In genomic region chr5:139814704-139815280, GRCh38 we compare ENCODE assay signal across 16 cellular contexts. TPM values are rescaled to one million over a fixed set of nuclear protein-coding genes. Genes with fewer than 3 reads are reported as not detected.
A peak's percentile ranks its signal among the peaks of the same experiment; 100 is the strongest.
DNase-seq lines count a peak whose midpoint lies in the region; ATAC-seq, FAIRE-seq and TF ChIP-seq lines count a peak whose summit lies in the region.
"Had no signal": no experiment of that assay in that cellular context is flagged by ENCODE, and none has a peak within 500 bp of the region (broad histone marks: within the 10 kb centered on the region; RNA-seq: fewer than 3 reads in every experiment).

No MANE protein-coding gene starts in this region.

- FAIRE-seq in GM12891 (lab: Jason Lieb, UNC): no peak
- FAIRE-seq: GM18507 had no signal

- no peak overlapping the region for H3K27ac ChIP-seq in SK-N-SH (ENCODE audit: low read depth in 2 of 2, low read length in 1 of 2)
- no peak overlapping the region for H3K27ac ChIP-seq in Panc1 (ENCODE audit: low read length)
- no peak overlapping the region for H3K27ac ChIP-seq in spleen
- H3K27ac ChIP-seq: 22Rv1, BLaER1, GM23248 had no signal

- no peak overlapping the region for H2AFZ ChIP-seq in SK-N-SH (ENCODE audit: low read depth)
- H2AFZ ChIP-seq: GM23248 had no signal

- H3K4me1 ChIP-seq in SK-N-SH (ENCODE audit: control insufficient read depth in 1 of 2, insufficient read depth in 2 of 2, low read depth in 1 of 2, low read length in 1 of 2) (peaks cover 0 to 4% of the 10 kb centered on the region in 2 experiments; a peak in 1 of 4 replicates), Panc1 (ENCODE audit: control insufficient read depth, insufficient read depth, low read length) (no peaks in the 10 kb centered on the region), spleen (no peaks in the 10 kb centered on the region)
- H3K4me1 ChIP-seq: BLaER1 had no signal

- no peak for TF ChIP-seq RAD21 in SK-N-SH (IDR thresholded peaks at IDR 0.05; ENCODE audit: low read length)

- BruUV-seq in Panc1 (replicated peaks; lab: Mats Ljungman, UMichigan): no TSS peak

- in situ Hi-C loops in Panc1 (cut with HindIII; ENCODE audit: low pct_unique_long_range_greater_than_20kb, low sequenced_read_pairs): no loop called here

- whole genome bisulfite sequencing in SK-N-SH (ENCODE audit: low lambda C conversion rate): 63% methylated on average over 7 of the region's 11 CpGs
- WGBS in spleen, 5 donors: 87 to 91% (median 89%) methylated on average over 11 of the region's 11 CpGs

- no peak for TF ChIP-seq EP300 in SK-N-SH (IDR thresholded peaks at IDR 0.05; ENCODE audit: borderline replicate concordance in 1 of 2, low read depth in 1 of 2, low read length in 1 of 2)

- H3K27me3 ChIP-seq in SK-N-SH (ENCODE audit: insufficient read depth) (peaks cover 4% of the 10 kb centered on the region; the same call in 1 of the 2 replicates), Panc1 (ENCODE audit: control insufficient read depth, insufficient read depth, low read length) (peaks cover 4% of the 10 kb centered on the region), spleen (replicated peaks in 1 of 7) (no peaks in the 10 kb centered on the region)

- POLR2A ChIA-PET in SK-N-SH (lab: Yijun Ruan, JAX): no interaction called here
- POLR2A ChIA-PET in Panc1 (lab: Charles Lee): no interaction called here

- H3K9ac ChIP-seq in SK-N-SH: no peak overlapping the region
- H3K9ac ChIP-seq: BLaER1, GM23248 had no signal

- no peaks in the 10 kb centered on the region for H3K9me2 ChIP-seq in SK-N-SH

- intact Hi-C loops in Panc1 (cut with micrococcal nuclease; ENCODE audit: unreplicated experiment): no loop called here
- intact Hi-C loops in spleen (cut with DNase I; ENCODE audit: low total_unique reads): no loop called here

- TF ChIP-seq POLR2A in spleen (IDR thresholded peaks at IDR 0.05): no peak
- no peak for TF ChIP-seq POLR2A in GM12891 (IDR thresholded peaks at IDR 0.05; ENCODE audit: low read depth, low read length)

- ATAC-seq in SK-N-SH treated with all-trans-retinoic acid at 6 μM for 48 hours: no peak
- ATAC-seq in Panc1: peak; percentile 27; the same call in 1 of the 2 replicates
- no peak for ATAC-seq in GM19467 (IDR thresholded peaks at IDR 0.05; ENCODE audit: unreplicated experiment)

- no peaks in the 10 kb centered on the region for H3K36me3 ChIP-seq in SK-N-SH (replicated peaks in 1 of 2; ENCODE audit: control insufficient read depth in 1 of 2, insufficient read depth in 2 of 2, low read length in 1 of 2)
- no peaks in the 10 kb centered on the region for H3K36me3 ChIP-seq in Panc1 (ENCODE audit: control insufficient read depth, insufficient read depth, low read length)
- H3K36me3 ChIP-seq in spleen: no peaks in the 10 kb centered on the region
- H3K36me3 ChIP-seq: BLaER1 had no signal

- no peaks in the 10 kb centered on the region for H4K20me1 ChIP-seq in SK-N-SH (ENCODE audit: insufficient read depth)
- H4K20me1 ChIP-seq: BLaER1 had no signal

- CTCF ChIA-PET in SK-N-SH (lab: Yijun Ruan, JAX): interaction anchor here (0.7 to 4.4 kb wide), 4 partner anchors 18 to 181 kb away, joined by 3 to 29 read pairs (median 6); no protein-coding TSS in a partner anchor
- CTCF ChIA-PET in Panc1 (lab: Charles Lee): interaction anchor here (1.5 kb wide), 1 partner anchor 28 kb away, joined by 5 read pairs; no protein-coding TSS in a partner anchor

- TF ChIP-seq CTCF in SK-N-SH (IDR thresholded peaks at IDR 0.05): no peak
- no peak for TF ChIP-seq CTCF in Panc1 (IDR thresholded peaks at IDR 0.05)
- no peak for TF ChIP-seq CTCF in spleen (IDR thresholded peaks at IDR 0.05 in 8 of 11, conservative IDR thresholded peaks at IDR 0.05 in 3 of 11)

- 0 out of 2 replicates have a peak, but pooled peaks cover 5% of the 10 kb centered on the region for H3K9me3 ChIP-seq in SK-N-SH
- H3K9me3 ChIP-seq in Panc1 (ENCODE audit: control insufficient read depth, insufficient read depth, low read depth, low read length): peaks cover 6% of the 10 kb centered on the region; the same call in 1 of the 2 replicates
- H3K9me3 ChIP-seq in spleen: peaks cover 0 to 20% (median 15%) of the 10 kb centered on the region in 8 donors

- H3K4me2 ChIP-seq in SK-N-SH: no peak overlapping the region
- H3K4me2 ChIP-seq: BLaER1 had no signal

- peak; percentile 63 for DNase-seq in SK-N-SH
- no peak for DNase-seq in Panc1 (ENCODE audit: low read depth, low spot score)
- peak; percentile 15 for DNase-seq in left kidney (ENCODE audit: low read depth, low spot score)
- peak; percentile 45 for DNase-seq in spleen
- DNase-seq in COR-L47 (lab: John Stamatoyannopoulos, UW): no peak
- no peak for DNase-seq in GM12891 (ENCODE audit: insufficient read length, low spot score)
- DNase-seq: CD8-positive, alpha-beta memory T cell; DMS53; GF-D8; GM23248; H9 had no signal

- no peaks in the 10 kb centered on the region for H3K79me2 ChIP-seq in SK-N-SH (ENCODE audit: insufficient read depth)

- H3F3A ChIP-seq in SK-N-SH (replicated peaks; ENCODE audit: insufficient read depth): peaks cover 3% of the 10 kb centered on the region

- no peak overlapping the region for H3K4me3 ChIP-seq in SK-N-SH (ENCODE audit: low read depth in 2 of 2, low read length in 1 of 2)
- no peak overlapping the region for H3K4me3 ChIP-seq in Panc1 (ENCODE audit: low read depth in 2 of 2, low read length in 2 of 2)
- no peak overlapping the region for H3K4me3 ChIP-seq in spleen
- H3K4me3 ChIP-seq: BLaER1, GM23248 had no signal

TF ChIP-seq in SK-N-SH, 30 proteins besides CTCF, POLR2A, EP300 and RAD21 (continues in another document):
- TF ChIP-seq POLR2AphosphoS5 (IDR thresholded peaks at IDR 0.05; ENCODE audit: low read depth, low read length): no peak
- no peak for TF ChIP-seq MEF2A (IDR thresholded peaks at IDR 0.05; ENCODE audit: borderline replicate concordance, low read depth)
- TF ChIP-seq NRF1 (IDR thresholded peaks at IDR 0.05; ENCODE audit: low read depth, low read length): no peak
- no peak for TF ChIP-seq RCOR1 (IDR thresholded peaks at IDR 0.05; ENCODE audit: low read length)

TF ChIP-seq in SK-N-SH treated with all-trans-retinoic acid at 6 μM for 48 hours, 23 proteins besides CTCF, POLR2A, EP300 and RAD21:
- TF ChIP-seq ZNF70 (CRISPR knock-in tag; IDR thresholded peaks at IDR 0.05) (no peak), PPARA (CRISPR knock-in tag; IDR thresholded peaks at IDR 0.05; ENCODE audit: borderline replicate concordance) (no peak), CREB5 (CRISPR knock-in tag; IDR thresholded peaks at IDR 0.05; ENCODE audit: low read depth) (no peak), ZNF565 (CRISPR knock-in tag; conservative IDR thresholded peaks at IDR 0.05; ENCODE audit: low read depth) (no peak), BACH2 (CRISPR knock-in tag; IDR thresholded peaks at IDR 0.05; ENCODE audit: borderline replicate concordance) (no peak), ARNTL (CRISPR knock-in tag; IDR thresholded peaks at IDR 0.05; ENCODE audit: borderline replicate concordance, low read depth) (no peak)

TF ChIP-seq in GM12891, 5 proteins besides CTCF, POLR2A, EP300 and RAD21:
- TF ChIP-seq PAX5 (IDR thresholded peaks at IDR 0.05; ENCODE audit: insufficient read depth, low read length, severe bottlenecking) (no peak), SPI1 (IDR thresholded peaks at IDR 0.05; ENCODE audit: low read depth, low read length) (no peak), POU2F2 (IDR thresholded peaks at IDR 0.05; ENCODE audit: low read depth, low read length) (no peak), TAF1 (IDR thresholded peaks at IDR 0.05; ENCODE audit: low read depth, low read length) (no peak), POLR2AphosphoS5 (IDR thresholded peaks at IDR 0.05; ENCODE audit: low read depth, low read length) (no peak)

RNA-seq across cellular contexts. Expression of gene PSD2, which starts 19.2 kb away (rescaled TPM):
- polyA plus RNA-seq in SK-N-SH (2012; rRNA removed) (0.15 TPM in 2 replicates), spleen (under 1 TPM; 0.03 to 0.24 (median 0.05) TPM)
- 0.09 and 0.13 TPM in 2 replicates for polyA plus RNA-seq in SK-N-SH (2012; cell fraction: cytosol; rRNA removed)
- 0.62 and 0.63 TPM in 2 replicates for polyA plus RNA-seq in SK-N-SH (2012; cell fraction: nucleus; rRNA removed)
- total RNA-seq in Panc1 (2021; ENCODE audit: unreplicated experiment) (0.05 TPM), spleen (under 1 TPM in 6 of 7 donors, not detected in 1; 0.09 to 0.42 (median 0.25) TPM)
- polyA plus RNA-seq in Panc1 (2012; ENCODE audit: insufficient read length): 0.13 TPM
- 0.08 TPM for polyA plus RNA-seq in GM12891 (2012; ENCODE audit: low read depth, missing spikeins)
- total RNA-seq: CD8-positive, alpha-beta memory T cell had no signal
- polyA plus RNA-seq: GM23248 had no signal

Comparison
In these comparisons a context has a peak if more than half of its experiments do, and no peak if none do; other contexts are left out.
1. DNase-seq: peak in SK-N-SH (single experiment), left kidney (single experiment) and spleen (single experiment); none in Panc1 (single experiment), COR-L47 (single experiment) and GM12891 (single experiment).